In the genomic region with DNA sequence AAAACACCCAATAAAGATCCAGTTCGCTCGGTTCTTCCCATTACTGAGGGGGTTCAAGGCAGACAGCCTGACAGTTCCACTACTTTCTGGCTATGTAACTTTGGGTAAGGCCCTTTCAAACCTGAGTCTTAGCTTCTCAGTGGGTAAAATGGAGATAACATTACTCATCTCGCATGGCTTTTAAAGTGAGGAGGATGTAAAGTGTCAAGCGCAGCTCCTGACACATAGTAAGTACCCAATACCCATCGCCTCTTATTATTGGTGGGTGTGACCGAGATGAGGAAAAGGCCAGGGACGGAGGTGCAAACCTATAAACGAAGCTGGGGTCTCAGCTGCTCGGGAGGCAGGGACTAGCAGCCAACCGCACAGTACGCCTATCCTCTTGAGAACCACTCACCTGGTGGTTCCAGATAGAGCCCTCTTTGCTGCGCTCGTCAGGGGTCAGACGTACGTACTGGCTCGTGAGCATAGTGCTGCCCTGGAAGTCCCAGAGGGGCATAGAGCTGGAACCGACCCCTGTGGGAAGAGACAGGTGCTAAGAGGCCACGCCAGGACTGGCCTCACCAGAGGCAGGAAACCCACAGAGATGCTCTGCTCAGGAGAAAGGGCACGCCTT, we compare ENCODE assay signal across 9 cellular contexts. TPM values are rescaled to one million over a fixed set of nuclear protein-coding genes. Genes with fewer than 3 reads are reported as not detected.
A peak's percentile ranks its signal among the peaks of the same experiment; 100 is the strongest.
DNase-seq lines count a peak whose midpoint lies in the region; ATAC-seq, FAIRE-seq and TF ChIP-seq lines count a peak whose summit lies in the region.
"Had no signal": no experiment of that assay in that cellular context is flagged by ENCODE, and none has a peak within 500 bp of the region (broad histone marks: within the 10 kb centered on the region; RNA-seq: fewer than 3 reads in every experiment).

No MANE protein-coding gene starts in this region.

- H2BK5ac ChIP-seq in H1 (ENCODE audit: low read depth, low read length) = peak overlapping the region; percentile 82; the same call in 1 of the 2 replicates

- no peak overlapping the region for H3K18ac ChIP-seq in H1 (ENCODE audit: extremely low read depth, low read length)

- H2AK5ac ChIP-seq in H1 (ENCODE audit: low read depth, low read length) = no peak overlapping the region; the same call in 1 of the 2 replicates

- no peak for TF ChIP-seq RAD21 in H1 (IDR thresholded peaks at IDR 0.05 in 1 of 2, conservative IDR thresholded peaks at IDR 0.05 in 1 of 2; ENCODE audit: low read depth in 2 of 2, low read length in 2 of 2)

- H3K79me2 ChIP-seq in MM.1S (ENCODE audit: low read length) = peaks cover 56% of the 10 kb centered on the region
- H3K79me2 ChIP-seq in H1 (ENCODE audit: control insufficient read depth in 1 of 2, insufficient read depth in 2 of 2, low read length in 2 of 2) = peaks cover 15 to 52% of the 10 kb centered on the region in 2 experiments

- POLR2A ChIA-PET in H1 (lab: Charles Lee; ENCODE audit: partially characterized antibody) = interaction anchor here (0.8 to 8.1 kb wide), 16 partner anchors 9 to 146 kb away, joined by 3 to 66 read pairs (median 7); a partner anchor contains a TSS

- H3K79me1 ChIP-seq in H1 (ENCODE audit: low read depth, low read length) = peaks cover 18% of the 10 kb centered on the region

- H3K9me3 ChIP-seq in MM.1S (replicated peaks; ENCODE audit: insufficient read depth, low read length) (no peaks in the 10 kb centered on the region), H1 (ENCODE audit: insufficient read depth in 2 of 2, low read depth in 1 of 2, low read length in 1 of 2) (no peaks in the 10 kb centered on the region), neuron (ENCODE audit: low read length) (no peaks in the 10 kb centered on the region)

- H3K27ac ChIP-seq in MM.1S (ENCODE audit: low read length) = peak overlapping the region; percentile 91
- H3K27ac ChIP-seq in H1 (ENCODE audit: low read depth, low read length) = peak overlapping the region; percentile 94; the same call in 1 of the 2 replicates

- H2AFZ ChIP-seq in MM.1S (ENCODE audit: low read length) = peak overlapping the region; percentile 99
- H2AFZ ChIP-seq in H1 (ENCODE audit: low read length) = peak overlapping the region; percentile 97
- peak overlapping the region; percentile 88 for H2AFZ ChIP-seq in neuron (ENCODE audit: low read depth, low read length)

- H3K4me3 ChIP-seq in MM.1S (ENCODE audit: low read length) (peak overlapping the region; percentile 99), H1 (ENCODE audit: extremely low read depth in 1 of 4, insufficient read depth in 2 of 4, low read depth in 3 of 4, low read length in 4 of 4) (peak overlapping the region; percentile 80 to 100 (median 94)), neuron (ENCODE audit: low read length) (peak overlapping the region; percentile 70)

- H3K4me2 ChIP-seq in MM.1S (ENCODE audit: low read depth, low read length) (peak overlapping the region; percentile 94), H1 (ENCODE audit: insufficient read depth in 1 of 2, low read depth in 2 of 2, low read length in 2 of 2) (peak overlapping the region; percentile 90 to 94)

- H3F3A ChIP-seq in MM.1S (ENCODE audit: insufficient read depth, low read length) = 0 out of 2 replicates have a peak, but pooled peaks cover 7% of the 10 kb centered on the region

- ATAC-seq in GM18505 (IDR thresholded peaks at IDR 0.05; ENCODE audit: unreplicated experiment) (peak; percentile 2), GM19467 (IDR thresholded peaks at IDR 0.05; ENCODE audit: unreplicated experiment) (no peak), HG03280 (IDR thresholded peaks at IDR 0.05; ENCODE audit: unreplicated experiment) (no peak)

- no peak overlapping the region for H2BK20ac ChIP-seq in H1 (ENCODE audit: low read length)

- CTCF ChIA-PET in H1 (lab: Charles Lee; ENCODE audit: partially characterized antibody) = interaction anchor here (0.5 to 11.2 kb wide), 17 partner anchors 10 to 102 kb away, joined by 3 to 142 read pairs (median 6); no protein-coding TSS in a partner anchor

- H3K14ac ChIP-seq in H1 (ENCODE audit: insufficient read length) = no peak overlapping the region

- H3K4me1 ChIP-seq in MM.1S (ENCODE audit: low read length) = peaks cover 23% of the 10 kb centered on the region
- peaks cover 0 to 13% (median 4%) of the 10 kb centered on the region in 4 experiments; a peak in 3 of 7 replicates for H3K4me1 ChIP-seq in H1 (replicated peaks in 1 of 4; ENCODE audit: control insufficient read depth in 3 of 4, insufficient read depth in 4 of 4, low read length in 3 of 4)
- H3K4me1 ChIP-seq in neuron (ENCODE audit: insufficient read depth, low read length) = peaks cover 20% of the 10 kb centered on the region

- peak overlapping the region; percentile 36 for H3K4ac ChIP-seq in H1 (replicated peaks; ENCODE audit: insufficient read length, low read depth, low read length)

- no peak overlapping the region for H3K23ac ChIP-seq in H1 (ENCODE audit: insufficient read length)

- H3K27me3 ChIP-seq in MM.1S (replicated peaks; ENCODE audit: insufficient read depth, low read length) (no peaks in the 10 kb centered on the region), H1 (replicated peaks in 1 of 4; ENCODE audit: control insufficient read depth in 3 of 4, extremely low read depth in 1 of 4, insufficient read depth in 3 of 4, low read length in 3 of 4) (0 out of 7 replicates have a peak, but pooled peaks cover 0 to 3% (median 0%) of the 10 kb centered on the region in 4 experiments), neuron (ENCODE audit: insufficient read depth, low read length) (no peaks in the 10 kb centered on the region)

- peak; percentile 7 for DNase-seq in MM.1S
- no peak for DNase-seq in H1 (ENCODE audit: low read depth in 1 of 2, low spot score in 2 of 2)
- DNase-seq in AG08396 (ENCODE audit: low spot score) = no peak
- no peak for DNase-seq in NCI-H1048 (lab: John Stamatoyannopoulos, UW)

- H3K9me2 ChIP-seq in MM.1S (replicated peaks; ENCODE audit: insufficient read depth, low read length) = no peaks in the 10 kb centered on the region

- TF ChIP-seq EP300 in H1 (IDR thresholded peaks at IDR 0.05; ENCODE audit: borderline replicate concordance in 1 of 2, low read depth in 2 of 2, low read length in 2 of 2) = no peak

- H4K91ac ChIP-seq in H1 (replicated peaks; ENCODE audit: insufficient read length, low read length) = peak overlapping the region; percentile 58

- H2BK15ac ChIP-seq in H1 (ENCODE audit: low read length) = no peak overlapping the region; the same call in 1 of the 2 replicates

- no peaks in the 10 kb centered on the region; the same call in 1 of the 2 replicates for H4K20me1 ChIP-seq in MM.1S (ENCODE audit: insufficient read depth, low read length)
- peaks cover 5% of the 10 kb centered on the region in 2 experiments for H4K20me1 ChIP-seq in H1 (replicated peaks in 1 of 2; ENCODE audit: control insufficient read depth in 1 of 2, insufficient read depth in 2 of 2, low read length in 2 of 2)

- H2BK12ac ChIP-seq in H1 (ENCODE audit: low read depth, low read length) = no peak overlapping the region; the same call in 1 of the 2 replicates

- TF ChIP-seq POLR2A in GM18505 (IDR thresholded peaks at IDR 0.05; ENCODE audit: borderline replicate concordance, extremely low read depth, insufficient read depth, insufficient read length) (no peak), H1 (IDR thresholded peaks at IDR 0.05; ENCODE audit: control extremely low read depth in 1 of 2, low read depth in 2 of 2, low read length in 2 of 2) (no peak)

- peaks cover 8% of the 10 kb centered on the region for H3K23me2 ChIP-seq in H1 (ENCODE audit: low read depth, low read length)

- WGBS in H1 (ENCODE audit: extremely low coverage in 1 of 2, insufficient coverage in 1 of 2, insufficient read length in 1 of 2, insufficient replicate concordance in 2 of 2, low coverage in 1 of 2, low lambda C conversion rate in 2 of 2, missing lambda C conversion rate in 1 of 2), 2 experiments = 25% methylated on average over 19 of the region's 19 CpGs; no CpG with 5 or more reads in 1 of the 2 experiments

- FAIRE-seq in H1 (lab: Jason Lieb, UNC) = no peak

- no peak overlapping the region for H2BK120ac ChIP-seq in H1 (replicated peaks; ENCODE audit: low read depth, low read length)

- no peaks in the 10 kb centered on the region for H3K36me3 ChIP-seq in MM.1S (replicated peaks; ENCODE audit: insufficient read depth, low read length)
- peaks cover 0 to 7% (median 4%) of the 10 kb centered on the region in 4 experiments; a peak in 4 of 8 replicates for H3K36me3 ChIP-seq in H1 (ENCODE audit: control insufficient read depth in 2 of 4, insufficient read depth in 4 of 4, low read length in 3 of 4)
- peaks cover 14% of the 10 kb centered on the region for H3K36me3 ChIP-seq in neuron (ENCODE audit: insufficient read depth, low read length)

- TF ChIP-seq CTCF in MM.1S (IDR thresholded peaks at IDR 0.05; ENCODE audit: low read length) (no peak), H1 (IDR thresholded peaks at IDR 0.05; ENCODE audit: control extremely low read depth in 1 of 3, insufficient read depth in 1 of 3, low read depth in 1 of 3, low read length in 3 of 3) (no peak)

- no peak overlapping the region for H4K5ac ChIP-seq in H1 (ENCODE audit: insufficient read length, low read depth, low read length)

- peak overlapping the region; percentile 83; the same call in 1 of the 2 replicates for H4K8ac ChIP-seq in H1 (ENCODE audit: extremely low read depth, insufficient read depth, low read length)

- peak overlapping the region; percentile 90 for H3K9ac ChIP-seq in MM.1S (ENCODE audit: low read length)
- H3K9ac ChIP-seq in H1 (replicated peaks in 1 of 4; ENCODE audit: extremely low read depth in 1 of 4, low read depth in 3 of 4, low read length in 3 of 4) = peak overlapping the region in 3 of 4 experiments; percentile 94; a peak in 6 of 7 replicates

- peak overlapping the region; percentile 5 for H3K56ac ChIP-seq in H1 (replicated peaks; ENCODE audit: insufficient read length, low read depth, low read length)

RNA-seq across cellular contexts. Expression of a gene that starts 0.6 kb away (rescaled TPM):
- total RNA-seq in H1 (2021; fragmentation: NEBNext Ultra II Directional; extraction: Animal tissue kit (Norgen Biotek cat#: 25700)) = 116 and 119 TPM in 2 replicates
- 225 and 357 TPM in 2 replicates for polyA plus RNA-seq in H1 (2011; rRNA removed)
- 233 TPM for polyA plus RNA-seq in H1 (2011; cell fraction: cytosol; rRNA removed)
- polyA plus RNA-seq in H1 (2011; cell fraction: nucleus; rRNA removed) = 287 TPM
- 71.3 to 172 TPM (median 159 TPM) in 4 replicates for polyA plus RNA-seq in H1 (2012, experiment 1 of 2)
- 312 TPM for polyA plus RNA-seq in H1 (2012, experiment 2 of 2)
- polyA plus RNA-seq in H1 (2013, experiment 1 of 2) = 320 TPM
- 368 TPM for polyA plus RNA-seq in H1 (2013, experiment 2 of 2)
- 177 and 184 TPM in 2 replicates for polyA minus RNA-seq in H1 (2011; rRNA and poly(A)+ RNA removed)
- 176 TPM for polyA minus RNA-seq in H1 (2011; cell fraction: cytosol; rRNA and poly(A)+ RNA removed)
- polyA minus RNA-seq in H1 (2011; cell fraction: nucleus; rRNA and poly(A)+ RNA removed) = 115 TPM

RNA-seq across cellular contexts. Expression of a gene that starts 6.8 kb away (rescaled TPM):
- total RNA-seq in H1 (2021; fragmentation: NEBNext Ultra II Directional; extraction: Animal tissue kit (Norgen Biotek cat#: 25700)) = 20.6 and 24.4 TPM in 2 replicates
- 46.1 and 66.5 TPM in 2 replicates for polyA plus RNA-seq in H1 (2011; rRNA removed)
- polyA plus RNA-seq in H1 (2011; cell fraction: cytosol; rRNA removed) = 51.6 TPM
- polyA plus RNA-seq in H1 (2011; cell fraction: nucleus; rRNA removed) = 82.0 TPM
- polyA plus RNA-seq in H1 (2012, experiment 1 of 2) = 20.9 to 27.7 TPM (median 23.7 TPM) in 4 replicates
- 29.1 TPM for polyA plus RNA-seq in H1 (2012, experiment 2 of 2)
- 36.7 TPM for polyA plus RNA-seq in H1 (2013, experiment 1 of 2)
- 35.2 TPM for polyA plus RNA-seq in H1 (2013, experiment 2 of 2)
- 11.1 and 11.2 TPM in 2 replicates for polyA minus RNA-seq in H1 (2011; rRNA and poly(A)+ RNA removed)
- polyA minus RNA-seq in H1 (2011; cell fraction: cytosol; rRNA and poly(A)+ RNA removed) = 12.8 TPM
- polyA minus RNA-seq in H1 (2011; cell fraction: nucleus; rRNA and poly(A)+ RNA removed) = 22.4 TPM

RNA-seq across cellular contexts. Expression of a gene that starts 33.4 kb away (rescaled TPM):
- not detected in 2 replicates for total RNA-seq in H1 (2021; fragmentation: NEBNext Ultra II Directional; extraction: Animal tissue kit (Norgen Biotek cat#: 25700))
- polyA plus RNA-seq in H1 (2011; rRNA removed) = not detected in 2 replicates
- polyA plus RNA-seq in H1 (2011; cell fraction: cytosol; rRNA removed) = not detected
- not detected for polyA plus RNA-seq in H1 (2011; cell fraction: nucleus; rRNA removed)
- polyA plus RNA-seq in H1 (2012, experiment 1 of 2) = not detected in 4 replicates
- not detected for polyA plus RNA-seq in H1 (2012, experiment 2 of 2)
- polyA plus RNA-seq in H1 (2013, experiment 1 of 2) = not detected
- not detected for polyA plus RNA-seq in H1 (2013, experiment 2 of 2)
- polyA minus RNA-seq in H1 (2011; rRNA and poly(A)+ RNA removed) = not detected in 2 replicates
- not detected for polyA minus RNA-seq in H1 (2011; cell fraction: cytosol; rRNA and poly(A)+ RNA removed)
- not detected for polyA minus RNA-seq in H1 (2011; cell fraction: nucleus; rRNA and poly(A)+ RNA removed)
- total RNA-seq: T-helper 1 cell treated with Interleukin-12 subunit alpha and Interleukin-12 subunit beta and Interleukin-4 antibody, amounts not matched to agents 30 ng/mL and 1 ng/mL, for 36 hours had no signal

RNA-seq across cellular contexts. Expression of a gene that starts 39.2 kb away (rescaled TPM):
- total RNA-seq in H1 (2021; fragmentation: NEBNext Ultra II Directional; extraction: Animal tissue kit (Norgen Biotek cat#: 25700)) = 7.7 and 10.3 TPM in 2 replicates
- 6.5 and 10.3 TPM in 2 replicates for polyA plus RNA-seq in H1 (2011; rRNA removed)
- polyA plus RNA-seq in H1 (2011; cell fraction: cytosol; rRNA removed) = 10.7 TPM
- 27.9 TPM for polyA plus RNA-seq in H1 (2011; cell fraction: nucleus; rRNA removed)
- polyA plus RNA-seq in H1 (2012, experiment 1 of 2) = 3.9 to 8.1 TPM (median 7.3 TPM) in 4 replicates
- 5.9 TPM for polyA plus RNA-seq in H1 (2012, experiment 2 of 2)
- polyA plus RNA-seq in H1 (2013, experiment 1 of 2) = 5.5 TPM
- 4.8 TPM for polyA plus RNA-seq in H1 (2013, experiment 2 of 2)
- 0.78 and 1.5 TPM in 2 replicates for polyA minus RNA-seq in H1 (2011; rRNA and poly(A)+ RNA removed)
- 4.9 TPM for polyA minus RNA-seq in H1 (2011; cell fraction: cytosol; rRNA and poly(A)+ RNA removed)
- 7.6 TPM for polyA minus RNA-seq in H1 (2011; cell fraction: nucleus; rRNA and poly(A)+ RNA removed)

RNA-seq across cellular contexts. Expression of a gene that starts 47.3 kb away (rescaled TPM):
- 272 and 279 TPM in 2 replicates for total RNA-seq in H1 (2021; fragmentation: NEBNext Ultra II Directional; extraction: Animal tissue kit (Norgen Biotek cat#: 25700))
- 428 and 479 TPM in 2 replicates for polyA plus RNA-seq in H1 (2011; rRNA removed)
- polyA plus RNA-seq in H1 (2011; cell fraction: cytosol; rRNA removed) = 409 TPM
- 296 TPM for polyA plus RNA-seq in H1 (2011; cell fraction: nucleus; rRNA removed)
- 186 to 280 TPM (median 269 TPM) in 4 replicates for polyA plus RNA-seq in H1 (2012, experiment 1 of 2)
- 318 TPM for polyA plus RNA-seq in H1 (2012, experiment 2 of 2)
- polyA plus RNA-seq in H1 (2013, experiment 1 of 2) = 258 TPM
- polyA plus RNA-seq in H1 (2013, experiment 2 of 2) = 262 TPM
- 147 and 156 TPM in 2 replicates for polyA minus RNA-seq in H1 (2011; rRNA and poly(A)+ RNA removed)
- 108 TPM for polyA minus RNA-seq in H1 (2011; cell fraction: cytosol; rRNA and poly(A)+ RNA removed)
- 91.3 TPM for polyA minus RNA-seq in H1 (2011; cell fraction: nucleus; rRNA and poly(A)+ RNA removed)
